In the genomic region with DNA sequence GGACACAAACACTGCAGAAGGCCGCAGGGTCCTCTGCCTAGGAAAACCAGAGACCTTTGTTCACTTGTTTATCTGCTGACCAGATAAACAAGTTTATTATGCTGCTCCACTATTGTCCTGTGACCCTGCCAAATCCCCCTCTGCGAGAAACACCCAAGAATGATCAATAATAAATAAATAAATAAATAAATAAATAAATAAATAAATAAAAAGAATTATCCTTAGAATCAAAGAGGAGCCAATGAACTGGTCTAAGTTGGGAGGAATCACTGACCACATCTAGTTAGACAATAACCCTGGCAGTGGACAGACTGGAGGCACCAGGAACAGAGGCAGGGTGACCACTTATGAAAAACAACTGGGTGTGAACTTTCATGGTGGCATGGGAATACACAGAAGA, we compare ENCODE assay signal across 4 cellular contexts. TPM values are rescaled to one million over a fixed set of nuclear protein-coding genes. Genes with fewer than 3 reads are reported as not detected.
"Had no signal": no experiment of that assay in that cellular context is flagged by ENCODE, and none has a peak within 500 bp of the region (broad histone marks: within the 10 kb centered on the region; RNA-seq: fewer than 3 reads in every experiment).

No MANE protein-coding gene starts in this region.

RNA-seq across cellular contexts. Expression of gene C9orf153, which starts 53.5 kb away (rescaled TPM):
- total RNA-seq: activated CD4-positive, alpha-beta memory T cell treated with anti-CD3 and anti-CD28 coated beads, Interleukin-2, amount 10 ng/mL, durations not matched to agents 7 days and 5 days; ascending aorta; colonic mucosa had no signal
- polyA plus RNA-seq: cardiac muscle cell had no signal
